In the genomic region with DNA sequence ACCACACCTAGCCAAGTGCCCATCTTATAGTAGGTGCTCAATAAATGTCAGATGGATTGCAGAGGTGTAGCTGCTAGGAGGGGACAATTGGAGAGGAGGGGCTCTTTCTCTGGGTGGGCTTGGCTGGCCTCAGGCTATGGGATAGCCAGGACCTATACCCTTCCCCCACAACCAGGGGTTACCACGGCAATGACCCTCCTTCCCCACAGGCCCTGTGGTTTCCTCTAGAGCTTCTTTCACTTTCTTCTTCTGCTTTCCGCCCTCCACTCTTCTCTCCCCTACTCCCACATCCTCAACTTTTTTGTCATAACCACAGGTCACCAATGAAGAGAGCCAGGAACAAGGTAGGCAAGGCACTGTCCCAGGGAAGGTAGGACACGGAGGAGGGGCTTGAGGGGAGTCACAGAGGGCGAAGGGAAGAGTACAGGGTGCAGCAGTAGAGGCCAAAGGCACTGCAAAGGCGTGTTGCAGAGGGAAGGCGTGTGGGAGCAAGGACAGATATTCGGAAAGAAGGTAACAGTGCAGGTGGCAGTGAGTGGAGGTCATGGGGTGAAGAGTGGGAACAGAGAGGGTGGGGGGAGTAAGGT, we compare ENCODE assay signal across 9 cellular contexts. TPM values are rescaled to one million over a fixed set of nuclear protein-coding genes. Genes with fewer than 3 reads are reported as not detected.
DNase-seq lines count a peak whose midpoint lies in the region; ATAC-seq and TF ChIP-seq lines count a peak whose summit lies in the region.
"Had no signal": no experiment of that assay in that cellular context is flagged by ENCODE, and none has a peak within 500 bp of the region (broad histone marks: within the 10 kb centered on the region; RNA-seq: fewer than 3 reads in every experiment).

No MANE protein-coding gene starts in this region.

- intact Hi-C loops in activated CD8-positive, alpha-beta T cell treated with anti-CD3 and anti-CD28 coated beads for 36 hours (cut with micrococcal nuclease) = loop anchor here (5.0 kb wide), 1 partner anchor 52 kb away; no protein-coding TSS in a partner anchor

- DNase-seq in activated CD4-positive, alpha-beta T cell treated with anti-CD3 and anti-CD28 coated beads for 48 hours = peak; percentile 39
- DNase-seq in activated CD4-positive, alpha-beta T cell treated with anti-CD3 and anti-CD28 coated beads, Interleukin-2, amount 50 U/mL, for 4 hours = no peak
- DNase-seq in activated CD8-positive, alpha-beta T cell treated with anti-CD3 and anti-CD28 coated beads for 36 hours = peak; percentile 61
- DNase-seq in stimulated activated naive B cell treated with anti-CD40 and anti-IgM and Interleukin-4, amounts not matched to agents 10 μg/mL and 1 μg/mL and 100 μg/mL, for 72 hours = peak; percentile 47
- DNase-seq in central memory CD4-positive, alpha-beta T cell = no peak
- DNase-seq in NCI-H748 (lab: John Stamatoyannopoulos, UW; ENCODE audit: unreplicated experiment) = no peak
- DNase-seq in GM03348 (ENCODE audit: low spot score) = no peak
- DNase-seq: heart left ventricle had no signal

- H3K4me1 Mint-ChIP-seq in activated CD8-positive, alpha-beta T cell treated with anti-CD3 and anti-CD28 coated beads for 36 hours (ENCODE audit: low read depth) = peaks cover 63% of the 10 kb centered on the region
- H3K4me1 Mint-ChIP-seq in stimulated activated naive B cell treated with anti-CD40 and anti-IgM and Interleukin-4, amounts not matched to agents 10 μg/mL and 1 μg/mL and 100 μg/mL, for 72 hours = peaks cover 54 to 86% of the 10 kb centered on the region in 2 donors

- H3K36me3 Mint-ChIP-seq in activated CD8-positive, alpha-beta T cell treated with anti-CD3 and anti-CD28 coated beads for 36 hours (ENCODE audit: low read depth) = peaks cover 37% of the 10 kb centered on the region
- H3K36me3 Mint-ChIP-seq in stimulated activated naive B cell treated with anti-CD40 and anti-IgM and Interleukin-4, amounts not matched to agents 10 μg/mL and 1 μg/mL and 100 μg/mL, for 72 hours = peaks cover 23 to 30% of the 10 kb centered on the region in 2 donors

- ATAC-seq in HG03354 (IDR thresholded peaks at IDR 0.05; ENCODE audit: poor library complexity, severe bottlenecking, unreplicated experiment) = peak; percentile 59
- peak; percentile 17 for ATAC-seq in activated CD8-positive, alpha-beta T cell treated with anti-CD3 and anti-CD28 coated beads for 36 hours
- ATAC-seq in stimulated activated naive B cell treated with anti-CD40 and anti-IgM and Interleukin-4, amounts not matched to agents 10 μg/mL and 1 μg/mL and 100 μg/mL, for 72 hours (replicated peaks) = peak; percentile 41 to 44

- H3K27me3 Mint-ChIP-seq in activated CD8-positive, alpha-beta T cell treated with anti-CD3 and anti-CD28 coated beads for 36 hours = no peaks in the 10 kb centered on the region
- H3K27me3 Mint-ChIP-seq in stimulated activated naive B cell treated with anti-CD40 and anti-IgM and Interleukin-4, amounts not matched to agents 10 μg/mL and 1 μg/mL and 100 μg/mL, for 72 hours = no peaks in the 10 kb centered on the region

- H3K9me3 Mint-ChIP-seq in activated CD8-positive, alpha-beta T cell treated with anti-CD3 and anti-CD28 coated beads for 36 hours = no peaks in the 10 kb centered on the region
- no peaks in the 10 kb centered on the region for H3K9me3 Mint-ChIP-seq in stimulated activated naive B cell treated with anti-CD40 and anti-IgM and Interleukin-4, amounts not matched to agents 10 μg/mL and 1 μg/mL and 100 μg/mL, for 72 hours

- no peak for TF ChIP-seq CTCF in activated CD8-positive, alpha-beta T cell treated with anti-CD3 and anti-CD28 coated beads for 36 hours (IDR thresholded peaks at IDR 0.05)

- peak overlapping the region; percentile 85 for H3K27ac Mint-ChIP-seq in activated CD8-positive, alpha-beta T cell treated with anti-CD3 and anti-CD28 coated beads for 36 hours
- H3K27ac Mint-ChIP-seq in stimulated activated naive B cell treated with anti-CD40 and anti-IgM and Interleukin-4, amounts not matched to agents 10 μg/mL and 1 μg/mL and 100 μg/mL, for 72 hours = peak overlapping the region; percentile 92

- CTCF ChIA-PET in activated CD8-positive, alpha-beta T cell treated with anti-CD3 and anti-CD28 coated beads for 36 hours (lab: Charles Lee) = interaction anchor here (0.7 to 9.7 kb wide), 17 partner anchors 9 to 265 kb away, joined by 3 to 213 read pairs (median 5); a partner anchor contains a TSS

- H3K4me3 Mint-ChIP-seq in activated CD8-positive, alpha-beta T cell treated with anti-CD3 and anti-CD28 coated beads for 36 hours = peak overlapping the region; percentile 60
- peak overlapping the region; percentile 79 to 84 for H3K4me3 Mint-ChIP-seq in stimulated activated naive B cell treated with anti-CD40 and anti-IgM and Interleukin-4, amounts not matched to agents 10 μg/mL and 1 μg/mL and 100 μg/mL, for 72 hours

- POLR2A ChIA-PET in activated CD8-positive, alpha-beta T cell treated with anti-CD3 and anti-CD28 coated beads for 36 hours (lab: Charles Lee) = interaction anchor here (1.0 to 8.1 kb wide), 11 partner anchors 8 to 111 kb away, joined by 3 to 78 read pairs (median 5); a partner anchor contains a TSS

RNA-seq across cellular contexts. Expression of a gene that starts 1.9 kb away (rescaled TPM):
- 100 to 1,000 TPM; 121 to 137 TPM for total RNA-seq in activated CD8-positive, alpha-beta T cell treated with anti-CD3 and anti-CD28 coated beads for 36 hours

RNA-seq across cellular contexts. Expression of a gene that starts 23.0 kb away (rescaled TPM):
- 10 to 100 TPM; 19.7 to 20.3 TPM for total RNA-seq in activated CD8-positive, alpha-beta T cell treated with anti-CD3 and anti-CD28 coated beads for 36 hours

RNA-seq across cellular contexts. Expression of a gene that starts 28.2 kb away (rescaled TPM):
- 10 to 100 TPM; 13.8 to 18.6 TPM for total RNA-seq in activated CD8-positive, alpha-beta T cell treated with anti-CD3 and anti-CD28 coated beads for 36 hours

RNA-seq across cellular contexts. Expression of a gene that starts 28.4 kb away (rescaled TPM):
- total RNA-seq in activated CD8-positive, alpha-beta T cell treated with anti-CD3 and anti-CD28 coated beads for 36 hours = 10 to 100 TPM; 31.3 to 35.9 TPM

RNA-seq across cellular contexts. Expression of a gene that starts 59.1 kb away (rescaled TPM):
- total RNA-seq in activated CD8-positive, alpha-beta T cell treated with anti-CD3 and anti-CD28 coated beads for 36 hours = 10 to 100 TPM; 62.1 to 63.4 TPM

Comparison
In these comparisons a context has a peak if more than half of its experiments do, and no peak if none do; other contexts are left out.
1. DNase-seq: peak in activated CD4-positive, alpha-beta T cell treated with anti-CD3 and anti-CD28 coated beads for 48 hours (single experiment), activated CD8-positive, alpha-beta T cell treated with anti-CD3 and anti-CD28 coated beads for 36 hours (single experiment) and stimulated activated naive B cell treated with anti-CD40 and anti-IgM and Interleukin-4, amounts not matched to agents 10 μg/mL and 1 μg/mL and 100 μg/mL, for 72 hours (single experiment); none in activated CD4-positive, alpha-beta T cell treated with anti-CD3 and anti-CD28 coated beads, Interleukin-2, amount 50 U/mL, for 4 hours (0 of 2), central memory CD4-positive, alpha-beta T cell (single experiment), NCI-H748 (single experiment) and GM03348 (single experiment).
2. Peak in every context shown above with its lines, with median percentiles within 50 percentile points of each other: ATAC-seq.